8 cellular contexts compared by ENCODE assay signal in genomic region chr7:92246363-92247101, GRCh38. TPM values are rescaled to one million over a fixed set of nuclear protein-coding genes. Genes with fewer than 3 reads are reported as not detected.
DNase-seq lines count a peak whose midpoint lies in the region; ATAC-seq and TF ChIP-seq lines count a peak whose summit lies in the region.

No MANE protein-coding gene starts in this region.

- H3K9me3 Mint-ChIP-seq in central memory CD8-positive, alpha-beta T cell: no peaks in the 10 kb centered on the region

- H3K4me3 ChIP-seq in SU-DHL-6 (ENCODE audit: insufficient read depth, low read length, poor library complexity, severe bottlenecking): peak overlapping the region; percentile 85
- H3K4me3 ChIP-seq in kidney epithelial cell (ENCODE audit: low read depth, low read length): peak overlapping the region; percentile 78

- peak overlapping the region; percentile 99 for H3K27ac Mint-ChIP-seq in central memory CD8-positive, alpha-beta T cell (ENCODE audit: low read depth)

- H3K79me2 ChIP-seq in SU-DHL-6 (ENCODE audit: insufficient read depth, low read length): peaks cover 84% of the 10 kb centered on the region

- in situ Hi-C loops in G401 (cut with HindIII; ENCODE audit: low sequenced_read_pairs): no loop called here

- H3K4me1 Mint-ChIP-seq in central memory CD8-positive, alpha-beta T cell: peaks cover 41% of the 10 kb centered on the region

- peaks cover 22% of the 10 kb centered on the region; the same call in 1 of the 2 replicates for H3F3A ChIP-seq in SU-DHL-6 (ENCODE audit: insufficient read depth)

- ATAC-seq in GM21360 (IDR thresholded peaks at IDR 0.05; ENCODE audit: unreplicated experiment) (peak; percentile 29), HG03565 (IDR thresholded peaks at IDR 0.05; ENCODE audit: unreplicated experiment) (peak; percentile 18)
- peak; percentile 73 for ATAC-seq in central memory CD8-positive, alpha-beta T cell (replicated peaks; ENCODE audit: extremely low read depth, poor library complexity, severe bottlenecking)

- H3K36me3 ChIP-seq in SU-DHL-6 (ENCODE audit: low read length): peaks cover 15% of the 10 kb centered on the region; the same call in 1 of the 2 replicates
- H3K36me3 ChIP-seq in kidney epithelial cell (ENCODE audit: control insufficient read depth, insufficient read depth, low read length): no peaks in the 10 kb centered on the region

- no peaks in the 10 kb centered on the region for H3K27me3 ChIP-seq in SU-DHL-6 (ENCODE audit: low read length)
- H3K27me3 ChIP-seq in kidney epithelial cell (ENCODE audit: control insufficient read depth, insufficient read depth, low read length): no peaks in the 10 kb centered on the region

- H4K20me1 ChIP-seq in SU-DHL-6 (ENCODE audit: low read depth, low read length): 0 out of 2 replicates have a peak, but pooled peaks cover 7% of the 10 kb centered on the region

- H3K27ac ChIP-seq in SU-DHL-6 (ENCODE audit: low read depth, low read length): peak overlapping the region; percentile 82

- H3K4me2 ChIP-seq in SU-DHL-6 (ENCODE audit: low read depth, low read length, poor library complexity, severe bottlenecking): peak overlapping the region; percentile 91

- peak overlapping the region; percentile 91 for H2AFZ ChIP-seq in SU-DHL-6 (ENCODE audit: low read depth, low read length, severe bottlenecking)

- no peaks in the 10 kb centered on the region for H3K27me3 Mint-ChIP-seq in central memory CD8-positive, alpha-beta T cell

- peak overlapping the region; percentile 95 for H3K4me3 Mint-ChIP-seq in central memory CD8-positive, alpha-beta T cell

- no peaks in the 10 kb centered on the region for H3K9me3 ChIP-seq in SU-DHL-6 (ENCODE audit: insufficient read depth, low read length)

- DNase-seq in G401 (ENCODE audit: low spot score): peak; percentile 39
- peak; percentile 16 to 37 for DNase-seq in central memory CD8-positive, alpha-beta T cell (ENCODE audit: low spot score in 2 of 2)
- no peak for DNase-seq in kidney epithelial cell (ENCODE audit: low read depth)
- peak; percentile 2 to 8 for DNase-seq in stimulated activated CD4-positive, alpha-beta T cell treated with anti-CD3 and anti-CD28 coated beads, Interleukin-4, amount 100 ng/mL, for 4 hours
- no peak for DNase-seq in CD1c-positive myeloid dendritic cell (ENCODE audit: extremely low spot score)

- peaks cover 21% of the 10 kb centered on the region for H3K36me3 Mint-ChIP-seq in central memory CD8-positive, alpha-beta T cell (ENCODE audit: insufficient read depth)

- peak overlapping the region; percentile 79 for H3K9ac ChIP-seq in SU-DHL-6 (ENCODE audit: low read length)

- no peak for TF ChIP-seq CTCF in SU-DHL-6 (IDR thresholded peaks at IDR 0.05; ENCODE audit: insufficient read depth, low read length, poor library complexity, severe bottlenecking)
- no peak for TF ChIP-seq CTCF in kidney epithelial cell (IDR thresholded peaks at IDR 0.05; ENCODE audit: insufficient read depth, low read length, poor library complexity, severe bottlenecking)

- no peaks in the 10 kb centered on the region for H3K9me2 ChIP-seq in SU-DHL-6 (replicated peaks; ENCODE audit: insufficient read depth, low read length)

RNA-seq across cellular contexts. Expression of gene ANKIB1, which starts 0.8 kb away (rescaled TPM):
- total RNA-seq in G401 (2014; rRNA removed; shearing (Covaris generic)): 24.7 and 46.3 TPM in 2 replicates
- 37.1 and 42.7 TPM in 2 replicates for total RNA-seq in kidney epithelial cell

RNA-seq across cellular contexts. Expression of gene KRIT1, which starts 0.8 kb away (rescaled TPM):
- 25.0 and 39.7 TPM in 2 replicates for total RNA-seq in G401 (2014; rRNA removed; shearing (Covaris generic))
- 15.5 and 52.9 TPM in 2 replicates for total RNA-seq in kidney epithelial cell

Comparison
In these comparisons a context has a peak if more than half of its experiments do, and no peak if none do; other contexts are left out.
1. DNase-seq: peak in G401 (single experiment), central memory CD8-positive, alpha-beta T cell (2 of 2) and stimulated activated CD4-positive, alpha-beta T cell treated with anti-CD3 and anti-CD28 coated beads, Interleukin-4, amount 100 ng/mL, for 4 hours (2 of 2); none in kidney epithelial cell (single experiment) and CD1c-positive myeloid dendritic cell (single experiment).
2. ATAC-seq: peak in every context shown above with its lines; median percentile 73 in central memory CD8-positive, alpha-beta T cell; 29 in GM21360; 18 in HG03565.